19 cellular contexts compared by ENCODE assay signal in genomic region chr10:131649609-131650008, GRCh38.
"Had no signal": no experiment of that assay in that cellular context is flagged by ENCODE, and none has a peak within 500 bp of the region (broad histone marks: within the 10 kb centered on the region; RNA-seq: fewer than 3 reads in every experiment).

No MANE protein-coding gene starts in this region.

- H3K9me3 ChIP-seq: esophagus muscularis mucosa, gastrocnemius medialis, heart right ventricle, ovary, suprapubic skin, thyroid gland had no signal

- H3K9me3 Mint-ChIP-seq: dendritic cell treated with granulocyte-macrophage colony-stimulating factor and Interleukin-4, amounts not matched to agents 40 ng/mL and 50 ng/mL, for 4 days had no signal

- H3K27ac ChIP-seq: epithelial cell of prostate, esophagus muscularis mucosa, gastrocnemius medialis, heart right ventricle, ovary, suprapubic skin, thyroid gland had no signal

- H3K36me3 Mint-ChIP-seq: naive thymus-derived CD8-positive, alpha-beta T cell; type B pancreatic cell had no signal

- H3K36me3 ChIP-seq: esophagus muscularis mucosa, gastrocnemius medialis, heart right ventricle, ovary, suprapubic skin, thyroid gland had no signal

- H3K27me3 ChIP-seq: ovary, thyroid gland had no signal

- H3K4me3 ChIP-seq: esophagus muscularis mucosa, gastrocnemius medialis, heart right ventricle, ovary, suprapubic skin, thyroid gland had no signal

- H3K27ac Mint-ChIP-seq: dendritic cell treated with granulocyte-macrophage colony-stimulating factor and Interleukin-4, amounts not matched to agents 40 ng/mL and 50 ng/mL, for 4 days; effector memory CD8-positive, alpha-beta T cell; naive thymus-derived CD8-positive, alpha-beta T cell; progenitor cell of endocrine pancreas; type B pancreatic cell had no signal

- ATAC-seq: effector memory CD8-positive, alpha-beta T cell; gastrocnemius medialis; heart right ventricle; left lobe of liver; naive thymus-derived CD8-positive, alpha-beta T cell; right cardiac atrium had no signal

- DNase-seq: effector memory CD8-positive, alpha-beta T cell; gastrocnemius medialis; heart right ventricle; hypothalamus; mammary epithelial cell; naive thymus-derived CD8-positive, alpha-beta T cell; ovary; small intestine; stimulated activated CD4-positive, alpha-beta T cell treated with anti-CD3 and anti-CD28 coated beads, Interleukin-12 subunit alpha, Interleukin-12 subunit beta, amount 100 ng/mL, for 4 hours; stimulated activated naive CD4-positive, alpha-beta T cell; thyroid gland had no signal

- H3K4me3 Mint-ChIP-seq: dendritic cell treated with granulocyte-macrophage colony-stimulating factor and Interleukin-4, amounts not matched to agents 40 ng/mL and 50 ng/mL, for 4 days; effector memory CD8-positive, alpha-beta T cell; naive thymus-derived CD8-positive, alpha-beta T cell; type B pancreatic cell had no signal

- H3K4me1 ChIP-seq: esophagus muscularis mucosa, gastrocnemius medialis, heart right ventricle, thyroid gland had no signal
